ENCODE assay signal across 11 cellular contexts in genomic region chr1:198168180-198168579, GRCh38. TPM values are rescaled to one million over a fixed set of nuclear protein-coding genes. Genes with fewer than 3 reads are reported as not detected.
A peak's percentile ranks its signal among the peaks of the same experiment; 100 is the strongest.
DNase-seq lines count a peak whose midpoint lies in the region; ATAC-seq and TF ChIP-seq lines count a peak whose summit lies in the region.
"Had no signal": no experiment of that assay in that cellular context is flagged by ENCODE, and none has a peak within 500 bp of the region (broad histone marks: within the 10 kb centered on the region; RNA-seq: fewer than 3 reads in every experiment).

No MANE protein-coding gene starts in this region.

- ATAC-seq in effector memory CD8-positive, alpha-beta T cell (replicated peaks), result no peak
- ATAC-seq in GM18873 (IDR thresholded peaks at IDR 0.05; ENCODE audit: low FRiP score, unreplicated experiment), result no peak

- H4K20me1 ChIP-seq in OCI-LY1 (ENCODE audit: insufficient read depth, low read length), result no peaks in the 10 kb centered on the region

- peak overlapping the region; percentile 72 for H3K27ac ChIP-seq in OCI-LY1 (ENCODE audit: low read depth, low read length, poor library complexity, severe bottlenecking)
- H3K27ac ChIP-seq: BLaER1 treated with 17β-estradiol and CSF1 and Interleukin-3, amounts not matched to agents 10 nM and 100 nM; right lobe of liver; thoracic aorta had no signal

- H3K4me1 Mint-ChIP-seq in activated naive CD4-positive, alpha-beta T cell treated with anti-CD3 and anti-CD28 coated beads, Interleukin-2, amount 50 U/mL, for 24 hours, result peaks cover 89% of the 10 kb centered on the region
- H3K4me1 Mint-ChIP-seq in effector memory CD8-positive, alpha-beta T cell (ENCODE audit: low read depth in 2 of 2), result peaks cover 59 to 85% of the 10 kb centered on the region in 2 donors
- peaks cover 97% of the 10 kb centered on the region for H3K4me1 Mint-ChIP-seq in stimulated activated naive CD8-positive, alpha-beta T cell treated with anti-CD3 and anti-CD28 coated beads, Interleukin-15, Interleukin-2, amounts not matched to agents 100 ng/mL and 50 ng/mL, for 24 hours (ENCODE audit: low read depth)

- no peak for TF ChIP-seq CTCF in OCI-LY1 (IDR thresholded peaks at IDR 0.05; ENCODE audit: low read length)
- TF ChIP-seq CTCF in foreskin fibroblast (IDR thresholded peaks at IDR 0.05; ENCODE audit: low read depth, low read length), result no peak

- H3K36me3 Mint-ChIP-seq in activated naive CD4-positive, alpha-beta T cell treated with anti-CD3 and anti-CD28 coated beads, Interleukin-2, amount 50 U/mL, for 24 hours, result peaks cover 4% of the 10 kb centered on the region
- peaks cover 14% of the 10 kb centered on the region for H3K36me3 Mint-ChIP-seq in effector memory CD8-positive, alpha-beta T cell (ENCODE audit: insufficient read depth)
- peaks cover 10% of the 10 kb centered on the region for H3K36me3 Mint-ChIP-seq in stimulated activated naive CD8-positive, alpha-beta T cell treated with anti-CD3 and anti-CD28 coated beads, Interleukin-15, Interleukin-2, amounts not matched to agents 100 ng/mL and 50 ng/mL, for 24 hours (ENCODE audit: low read depth)

- no peaks in the 10 kb centered on the region for H3K36me3 ChIP-seq in OCI-LY1 (ENCODE audit: insufficient read depth, low read length)
- H3K36me3 ChIP-seq: right lobe of liver, thoracic aorta had no signal

- H3K4me3 ChIP-seq in OCI-LY1 (ENCODE audit: low read depth, low read length, poor library complexity, severe bottlenecking) (no peak overlapping the region), foreskin fibroblast (ENCODE audit: low read depth in 1 of 2, low read length in 2 of 2) (no peak overlapping the region)
- H3K4me3 ChIP-seq: BLaER1 treated with 17β-estradiol and CSF1 and Interleukin-3, amounts not matched to agents 10 nM and 100 nM; right lobe of liver; thoracic aorta had no signal

- H3K27me3 Mint-ChIP-seq in activated naive CD4-positive, alpha-beta T cell treated with anti-CD3 and anti-CD28 coated beads, Interleukin-2, amount 50 U/mL, for 24 hours, result no peaks in the 10 kb centered on the region
- H3K27me3 Mint-ChIP-seq in effector memory CD8-positive, alpha-beta T cell, result no peaks in the 10 kb centered on the region
- no peaks in the 10 kb centered on the region for H3K27me3 Mint-ChIP-seq in stimulated activated naive CD8-positive, alpha-beta T cell treated with anti-CD3 and anti-CD28 coated beads, Interleukin-15, Interleukin-2, amounts not matched to agents 100 ng/mL and 50 ng/mL, for 24 hours

- no peaks in the 10 kb centered on the region for H3K9me3 ChIP-seq in OCI-LY1 (ENCODE audit: low read length)
- H3K9me3 ChIP-seq: BLaER1 treated with 17β-estradiol and CSF1 and Interleukin-3, amounts not matched to agents 10 nM and 100 nM; right lobe of liver; thoracic aorta had no signal

- DNase-seq in activated naive CD4-positive, alpha-beta T cell (lab: John Stamatoyannopoulos, UW), result no peak
- no peak for DNase-seq in effector memory CD8-positive, alpha-beta T cell
- no peak for DNase-seq in foreskin fibroblast
- no peak for DNase-seq in HT-29 (ENCODE audit: low spot score)
- DNase-seq: right lobe of liver had no signal

- no peaks in the 10 kb centered on the region for H3F3A ChIP-seq in OCI-LY1 (ENCODE audit: insufficient read depth, low read length)

- peak overlapping the region; percentile 46; the same call in 1 of the 2 replicates for H3K4me2 ChIP-seq in OCI-LY1 (ENCODE audit: low read length)

- peak overlapping the region; percentile 100 for H3K27ac Mint-ChIP-seq in activated naive CD4-positive, alpha-beta T cell treated with anti-CD3 and anti-CD28 coated beads, Interleukin-2, amount 50 U/mL, for 24 hours
- peak overlapping the region; percentile 89 to 96 for H3K27ac Mint-ChIP-seq in effector memory CD8-positive, alpha-beta T cell
- peak overlapping the region; percentile 98 for H3K27ac Mint-ChIP-seq in stimulated activated naive CD8-positive, alpha-beta T cell treated with anti-CD3 and anti-CD28 coated beads, Interleukin-15, Interleukin-2, amounts not matched to agents 100 ng/mL and 50 ng/mL, for 24 hours

- peak overlapping the region; percentile 86 for H3K4me3 Mint-ChIP-seq in activated naive CD4-positive, alpha-beta T cell treated with anti-CD3 and anti-CD28 coated beads, Interleukin-2, amount 50 U/mL, for 24 hours
- H3K4me3 Mint-ChIP-seq in effector memory CD8-positive, alpha-beta T cell, result peak overlapping the region; percentile 72 to 82
- peak overlapping the region; percentile 79 for H3K4me3 Mint-ChIP-seq in stimulated activated naive CD8-positive, alpha-beta T cell treated with anti-CD3 and anti-CD28 coated beads, Interleukin-15, Interleukin-2, amounts not matched to agents 100 ng/mL and 50 ng/mL, for 24 hours

- peaks cover 7% of the 10 kb centered on the region for H3K9me3 Mint-ChIP-seq in activated naive CD4-positive, alpha-beta T cell treated with anti-CD3 and anti-CD28 coated beads, Interleukin-2, amount 50 U/mL, for 24 hours
- peaks cover 0 to 6% of the 10 kb centered on the region in 2 donors for H3K9me3 Mint-ChIP-seq in effector memory CD8-positive, alpha-beta T cell
- H3K9me3 Mint-ChIP-seq in stimulated activated naive CD8-positive, alpha-beta T cell treated with anti-CD3 and anti-CD28 coated beads, Interleukin-15, Interleukin-2, amounts not matched to agents 100 ng/mL and 50 ng/mL, for 24 hours, result no peaks in the 10 kb centered on the region

- no peaks in the 10 kb centered on the region for H3K27me3 ChIP-seq in OCI-LY1 (ENCODE audit: insufficient read depth, low read length)
- H3K27me3 ChIP-seq: BLaER1 treated with 17β-estradiol and CSF1 and Interleukin-3, amounts not matched to agents 10 nM and 100 nM; right lobe of liver had no signal

- H3K79me2 ChIP-seq in OCI-LY1 (ENCODE audit: insufficient read depth, low read length), result no peaks in the 10 kb centered on the region

- no peak overlapping the region for H3K9ac ChIP-seq in OCI-LY1 (ENCODE audit: low read length)
- H3K9ac ChIP-seq: BLaER1 treated with 17β-estradiol and CSF1 and Interleukin-3, amounts not matched to agents 10 nM and 100 nM had no signal

- peaks cover 24% of the 10 kb centered on the region for H3K4me1 ChIP-seq in OCI-LY1 (ENCODE audit: insufficient read depth, low read length, severe bottlenecking)

- no peak overlapping the region for H2AFZ ChIP-seq in OCI-LY1 (ENCODE audit: low read length)

- no peaks in the 10 kb centered on the region for H3K9me2 ChIP-seq in OCI-LY1 (ENCODE audit: low read depth, low read length)

RNA-seq across cellular contexts. Expression of gene NEK7, which starts 11.4 kb away (rescaled TPM):
- 13.7 and 14.2 TPM in 2 replicates for total RNA-seq in HT-29 (2014; rRNA removed; shearing (Covaris generic))
